ENCODE assay signal across 9 cellular contexts in genomic region chr17:41801374-41802062, GRCh38. TPM values are rescaled to one million over a fixed set of nuclear protein-coding genes. Genes with fewer than 3 reads are reported as not detected.
DNase-seq lines count a peak whose midpoint lies in the region; ATAC-seq and TF ChIP-seq lines count a peak whose summit lies in the region.
"Had no signal": no experiment of that assay in that cellular context is flagged by ENCODE, and none has a peak within 500 bp of the region (broad histone marks: within the 10 kb centered on the region; RNA-seq: fewer than 3 reads in every experiment).

No MANE protein-coding gene starts in this region.

- H3K4me3 ChIP-seq in PC-3 (ENCODE audit: low read length) = peak overlapping the region; percentile 52; the same call in 1 of the 2 replicates
- no peak overlapping the region for H3K4me3 ChIP-seq in fibroblast of mammary gland (ENCODE audit: control insufficient read depth, low read depth, low read length)
- H3K4me3 ChIP-seq: SK-N-MC had no signal

- no peaks in the 10 kb centered on the region for H3K36me3 ChIP-seq in PC-3 (ENCODE audit: low read depth, low read length)

- no peaks in the 10 kb centered on the region for H3K36me3 Mint-ChIP-seq in activated T-cell treated with anti-CD3 and anti-CD28 coated beads, Interleukin-2, amount 50 U/mL, for 4 hours (ENCODE audit: insufficient read depth)
- H3K36me3 Mint-ChIP-seq in nephron (ENCODE audit: low read depth) = peaks cover 15% of the 10 kb centered on the region
- H3K36me3 Mint-ChIP-seq in stimulated activated naive CD8-positive, alpha-beta T cell treated with anti-CD3 and anti-CD28 coated beads, Interleukin-15, Interleukin-2, amounts not matched to agents 100 ng/mL and 50 ng/mL, for 24 hours (ENCODE audit: low read depth) = no peaks in the 10 kb centered on the region

- H3K4me2 ChIP-seq in PC-3 (ENCODE audit: low read length) = peak overlapping the region; percentile 82

- no peaks in the 10 kb centered on the region for H4K20me1 ChIP-seq in PC-3 (ENCODE audit: low read length)

- TF ChIP-seq CTCF in PC-3 (conservative IDR thresholded peaks at IDR 0.05; ENCODE audit: low read depth, low read length) (peak; percentile 89), fibroblast of mammary gland (conservative IDR thresholded peaks at IDR 0.05; ENCODE audit: control insufficient read depth, insufficient read depth, low read depth, low read length) (peak; percentile 94), nephron (IDR thresholded peaks at IDR 0.05; ENCODE audit: unreplicated experiment in 3 of 3) (peak; percentile 92 to 98 (median 95))

- H3K9ac ChIP-seq in PC-3 (ENCODE audit: low read length) = peak overlapping the region; percentile 61

- H3K9me2 ChIP-seq in PC-3 (replicated peaks; ENCODE audit: low read length) = no peaks in the 10 kb centered on the region

- no peaks in the 10 kb centered on the region for H3K9me3 Mint-ChIP-seq in activated T-cell treated with anti-CD3 and anti-CD28 coated beads, Interleukin-2, amount 50 U/mL, for 4 hours
- H3K9me3 Mint-ChIP-seq in nephron = no peaks in the 10 kb centered on the region
- no peaks in the 10 kb centered on the region for H3K9me3 Mint-ChIP-seq in stimulated activated naive CD8-positive, alpha-beta T cell treated with anti-CD3 and anti-CD28 coated beads, Interleukin-15, Interleukin-2, amounts not matched to agents 100 ng/mL and 50 ng/mL, for 24 hours

- H3K27ac ChIP-seq in PC-3 (ENCODE audit: low read length) = peak overlapping the region; percentile 90
- H3K27ac ChIP-seq: SK-N-MC had no signal

- H3K4me3 Mint-ChIP-seq in activated T-cell treated with anti-CD3 and anti-CD28 coated beads, Interleukin-2, amount 50 U/mL, for 4 hours = no peak overlapping the region
- H3K4me3 Mint-ChIP-seq in nephron = peak overlapping the region; percentile 29 to 67 (median 65)
- no peak overlapping the region for H3K4me3 Mint-ChIP-seq in stimulated activated naive CD8-positive, alpha-beta T cell treated with anti-CD3 and anti-CD28 coated beads, Interleukin-15, Interleukin-2, amounts not matched to agents 100 ng/mL and 50 ng/mL, for 24 hours

- intact Hi-C loops in PC-3 (cut with micrococcal nuclease) = loop anchor here (1.0 to 2.0 kb wide), 2 partner anchors 29 to 63 kb away; no protein-coding TSS in a partner anchor

- peaks cover 4% of the 10 kb centered on the region for H3K4me1 Mint-ChIP-seq in activated T-cell treated with anti-CD3 and anti-CD28 coated beads, Interleukin-2, amount 50 U/mL, for 4 hours (ENCODE audit: low read depth)
- H3K4me1 Mint-ChIP-seq in nephron = peaks cover 19% of the 10 kb centered on the region
- peaks cover 5% of the 10 kb centered on the region for H3K4me1 Mint-ChIP-seq in stimulated activated naive CD8-positive, alpha-beta T cell treated with anti-CD3 and anti-CD28 coated beads, Interleukin-15, Interleukin-2, amounts not matched to agents 100 ng/mL and 50 ng/mL, for 24 hours (ENCODE audit: low read depth)

- H3K27me3 Mint-ChIP-seq in activated T-cell treated with anti-CD3 and anti-CD28 coated beads, Interleukin-2, amount 50 U/mL, for 4 hours (ENCODE audit: low read depth) = no peaks in the 10 kb centered on the region
- peaks cover 3% of the 10 kb centered on the region for H3K27me3 Mint-ChIP-seq in nephron (ENCODE audit: low read depth)
- no peaks in the 10 kb centered on the region for H3K27me3 Mint-ChIP-seq in stimulated activated naive CD8-positive, alpha-beta T cell treated with anti-CD3 and anti-CD28 coated beads, Interleukin-15, Interleukin-2, amounts not matched to agents 100 ng/mL and 50 ng/mL, for 24 hours

- POLR2A ChIA-PET in PC-3 (lab: Charles Lee; ENCODE audit: unreplicated experiment) = interaction anchor here (0.6 to 1.8 kb wide), 2 partner anchors 15 to 23 kb away, joined by 8 to 26 read pairs; partner anchors contain the start of gene JUP

- CTCF ChIA-PET in PC-3 (lab: Charles Lee) = interaction anchor here (0.6 to 1.8 kb wide), 5 partner anchors 15 to 106 kb away, joined by 3 to 15 read pairs (median 6); partner anchors contain the start of gene JUP

- DNase-seq in COLO668 (lab: John Stamatoyannopoulos, UW; ENCODE audit: unreplicated experiment) (peak; percentile 63), HuH-7 (ENCODE audit: low spot score) (peak; percentile 85), PC-3 (peak; percentile 94), fibroblast of mammary gland (ENCODE audit: low read depth) (peak; percentile 74)
- peak; percentile 78 for DNase-seq in activated T-cell treated with anti-CD3 and anti-CD28 coated beads, Interleukin-2, amount 50 U/mL, for 4 hours

- no peak overlapping the region for H2AFZ ChIP-seq in PC-3 (ENCODE audit: low read length)

- H3F3A ChIP-seq in PC-3 (ENCODE audit: low read length, unreplicated experiment) = no peaks in the 10 kb centered on the region

- no peaks in the 10 kb centered on the region for H3K9me3 ChIP-seq in PC-3 (ENCODE audit: low read length)

- no TSS peak for BruUV-seq in PC-3 (replicated peaks; lab: Mats Ljungman, UMichigan)

- H3K79me2 ChIP-seq in PC-3 (ENCODE audit: low read length) = no peaks in the 10 kb centered on the region

- no peaks in the 10 kb centered on the region for H3K27me3 ChIP-seq in PC-3 (ENCODE audit: low read length)

- peaks cover 21% of the 10 kb centered on the region for H3K4me1 ChIP-seq in PC-3 (ENCODE audit: insufficient read depth, low read length)

- peak overlapping the region; percentile 81 to 96 (median 82) for H3K27ac Mint-ChIP-seq in nephron
- H3K27ac Mint-ChIP-seq in stimulated activated naive CD8-positive, alpha-beta T cell treated with anti-CD3 and anti-CD28 coated beads, Interleukin-15, Interleukin-2, amounts not matched to agents 100 ng/mL and 50 ng/mL, for 24 hours = peak overlapping the region; percentile 28

- ATAC-seq in PC-3 (peak; percentile 74), HG03469 (IDR thresholded peaks at IDR 0.05; ENCODE audit: unreplicated experiment) (no peak)
- ATAC-seq in activated T-cell treated with anti-CD3 and anti-CD28 coated beads, Interleukin-2, amount 50 U/mL, for 4 hours = peak; percentile 87 to 92

RNA-seq across cellular contexts. Expression of gene P3H4, which starts 10.2 kb away (rescaled TPM):
- 29.6 and 35.1 TPM in 2 replicates for total RNA-seq in PC-3 (2014; rRNA removed)
- total RNA-seq in activated T-cell treated with anti-CD3 and anti-CD28 coated beads, Interleukin-2, amount 50 U/mL, for 4 hours = 1 to 10 TPM; 2.0 to 3.6 (median 2.5) TPM

RNA-seq across cellular contexts. Expression of gene FKBP10, which starts 11.3 kb away (rescaled TPM):
- total RNA-seq in PC-3 (2014; rRNA removed) = 63.4 and 69.8 TPM in 2 replicates
- 1 to 10 TPM in 1 of 3 donors, under 1 TPM in 2; 0.68 to 1.2 (median 0.76) TPM for total RNA-seq in activated T-cell treated with anti-CD3 and anti-CD28 coated beads, Interleukin-2, amount 50 U/mL, for 4 hours

RNA-seq across cellular contexts. Expression of gene JUP, which starts 15.0 kb away (rescaled TPM):
- total RNA-seq in PC-3 (2014; rRNA removed) = 132 and 168 TPM in 2 replicates
- under 1 TPM; 0.86 to 0.98 (median 0.92) TPM for total RNA-seq in activated T-cell treated with anti-CD3 and anti-CD28 coated beads, Interleukin-2, amount 50 U/mL, for 4 hours

RNA-seq across cellular contexts. Expression of gene NT5C3B, which starts 34.5 kb away (rescaled TPM):
- 78.8 and 79.2 TPM in 2 replicates for total RNA-seq in PC-3 (2014; rRNA removed)
- total RNA-seq in activated T-cell treated with anti-CD3 and anti-CD28 coated beads, Interleukin-2, amount 50 U/mL, for 4 hours = 10 to 100 TPM; 29.7 to 53.6 (median 41.9) TPM

RNA-seq across cellular contexts. Expression of gene KLHL10, which starts 36.1 kb away (rescaled TPM):
- not detected in 2 replicates for total RNA-seq in PC-3 (2014; rRNA removed)
- total RNA-seq in activated T-cell treated with anti-CD3 and anti-CD28 coated beads, Interleukin-2, amount 50 U/mL, for 4 hours = not detected

Comparison
In these comparisons a context has a peak if more than half of its experiments do, and no peak if none do; other contexts are left out.
1. H3K4me3 Mint-ChIP-seq: peak in nephron (3 of 3); none in activated T-cell treated with anti-CD3 and anti-CD28 coated beads, Interleukin-2, amount 50 U/mL, for 4 hours (single experiment) and stimulated activated naive CD8-positive, alpha-beta T cell treated with anti-CD3 and anti-CD28 coated beads, Interleukin-15, Interleukin-2, amounts not matched to agents 100 ng/mL and 50 ng/mL, for 24 hours (single experiment).
2. RNA of gene FKBP10, which starts 11.3 kb away (total RNA-seq): 63.4 to 69.8 TPM in PC-3; 0.68 to 1.2 TPM in activated T-cell treated with anti-CD3 and anti-CD28 coated beads, Interleukin-2, amount 50 U/mL, for 4 hours; every median in the first group is over 10 times any median in the second.
3. RNA of gene JUP, which starts 15.0 kb away (total RNA-seq): 132 to 168 TPM in PC-3; 0.86 to 0.98 TPM in activated T-cell treated with anti-CD3 and anti-CD28 coated beads, Interleukin-2, amount 50 U/mL, for 4 hours; every median in the first group is over 10 times any median in the second.
4. Peak in every context shown above with its lines, with median percentiles within 50 percentile points of each other: DNase-seq and CTCF ChIP-seq.